1 cellular context compared by ENCODE assay signal in genomic region chr21:29250642-29251041, GRCh38.
TF ChIP-seq lines count a peak whose summit lies in the region.

No MANE protein-coding gene starts in this region.

TF ChIP-seq in SK-N-SH, 30 proteins besides CTCF, POLR2A, EP300 and RAD21 (continued from another document):
- TF ChIP-seq REST (IDR thresholded peaks at IDR 0.05; ENCODE audit: low read depth, low read length) (no peak), YY1 (IDR thresholded peaks at IDR 0.05; ENCODE audit: low read depth) (no peak), IRF3 (IDR thresholded peaks at IDR 0.05; ENCODE audit: low read depth, low read length) (no peak), MEF2A (IDR thresholded peaks at IDR 0.05; ENCODE audit: borderline replicate concordance, low read depth) (no peak), SMC3 (IDR thresholded peaks at IDR 0.05; ENCODE audit: low read depth, low read length) (no peak), USF1 (IDR thresholded peaks at IDR 0.05; ENCODE audit: borderline replicate concordance, low read depth) (no peak), POLR2AphosphoS5 (IDR thresholded peaks at IDR 0.05; ENCODE audit: low read depth, low read length) (no peak), FOSL2 (IDR thresholded peaks at IDR 0.05; ENCODE audit: borderline replicate concordance, low read depth) (no peak), TAF1 (IDR thresholded peaks at IDR 0.05; ENCODE audit: borderline replicate concordance, low read depth, low read length) (no peak), GATA2 (CRISPR knock-in tag; IDR thresholded peaks at IDR 0.05) (no peak), RCOR1 (IDR thresholded peaks at IDR 0.05; ENCODE audit: low read length) (no peak)
- TF ChIP-seq, protein P1, sequence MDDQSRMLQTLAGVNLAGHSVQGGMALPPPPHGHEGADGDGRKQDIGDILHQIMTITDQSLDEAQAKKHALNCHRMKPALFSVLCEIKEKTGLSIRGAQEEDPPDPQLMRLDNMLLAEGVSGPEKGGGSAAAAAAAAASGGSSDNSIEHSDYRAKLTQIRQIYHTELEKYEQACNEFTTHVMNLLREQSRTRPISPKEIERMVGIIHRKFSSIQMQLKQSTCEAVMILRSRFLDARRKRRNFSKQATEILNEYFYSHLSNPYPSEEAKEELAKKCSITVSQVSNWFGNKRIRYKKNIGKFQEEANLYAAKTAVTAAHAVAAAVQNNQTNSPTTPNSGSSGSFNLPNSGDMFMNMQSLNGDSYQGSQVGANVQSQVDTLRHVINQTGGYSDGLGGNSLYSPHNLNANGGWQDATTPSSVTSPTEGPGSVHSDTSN (IDR thresholded peaks at IDR 0.05) = no peak
TF ChIP-seq in SK-N-SH: peak in this region for 0.
